Comparison of ENCODE assay signal across 29 cellular contexts in genomic region chrX:86579777-86580176, GRCh38.
"Had no signal": no experiment of that assay in that cellular context is flagged by ENCODE, and none has a peak within 500 bp of the region (broad histone marks: within the 10 kb centered on the region; RNA-seq: fewer than 3 reads in every experiment).

No MANE protein-coding gene starts in this region.

- DNase-seq: stimulated activated CD4-positive, alpha-beta T cell treated with anti-CD3 and anti-CD28 coated beads, Interleukin-2, amount 100 ng/mL, for 48 hours; stimulated activated CD4-positive, alpha-beta T cell treated with anti-CD3 and anti-CD28 coated beads, Interleukin-4, amount 100 ng/mL, for 1 hour; stimulated activated CD4-positive, alpha-beta T cell treated with anti-CD3 and anti-CD28 coated beads, Interleukin-4, amount 100 ng/mL, for 24 hours; stimulated activated CD4-positive, alpha-beta T cell treated with anti-CD3 and anti-CD28 coated beads, Interleukin-4, amount 100 ng/mL, for 4 hours; stimulated activated CD8-positive, alpha-beta memory T cell treated with anti-CD3 and anti-CD28 coated beads, Interleukin-4, amount 100 ng/mL, for 48 hours; stimulated activated naive B cell treated with anti-CD40 and anti-IgM and Interleukin-4, amounts not matched to agents 10 μg/mL and 1 μg/mL and 100 μg/mL, for 72 hours; stimulated activated naive CD4-positive, alpha-beta T cell; stimulated activated naive CD4-positive, alpha-beta T cell treated with Interleukin-2 at 50 U/mL for 16 hours; stimulated activated naive CD8-positive, alpha-beta T cell treated with anti-CD3 and anti-CD28 coated beads, Interleukin-15, amount 100 ng/mL, for 72 hours; stimulated activated naive CD8-positive, alpha-beta T cell treated with anti-CD3 and anti-CD28 coated beads, Interleukin-15, Interleukin-2, amounts not matched to agents 100 U/mL and 50 U/mL, for 24 hours; stomach; substantia nigra; testis; thyroid gland; tibial artery; transverse colon; trophoblast cell; upper lobe of left lung; upper lobe of right lung; uterus had no signal

- H3K27ac ChIP-seq: stomach, suprapubic skin, testis, thoracic aorta, thyroid gland, tibial artery, tibial nerve, transverse colon, upper lobe of left lung, upper lobe of right lung, uterus, vagina had no signal

- H3K27me3 Mint-ChIP-seq: stimulated activated memory B cell treated with anti-CD40 and anti-IgM and Interleukin-4, amounts not matched to agents 10 μg/mL and 1 μg/mL and 100 μg/mL, for 72 hours; stimulated activated naive B cell treated with anti-CD40 and anti-IgM and Interleukin-4, amounts not matched to agents 10 μg/mL and 1 μg/mL and 100 μg/mL, for 72 hours; stimulated activated naive CD8-positive, alpha-beta T cell treated with anti-CD3 and anti-CD28 coated beads, Interleukin-15, amount 100 ng/mL, for 72 hours; stimulated activated naive CD8-positive, alpha-beta T cell treated with anti-CD3 and anti-CD28 coated beads, Interleukin-15, Interleukin-2, amounts not matched to agents 100 ng/mL and 50 ng/mL, for 24 hours; type B pancreatic cell had no signal

- H3K4me1 Mint-ChIP-seq: stimulated activated effector memory CD8-positive, alpha-beta T cell treated with anti-CD3 and anti-CD28 coated beads, Interleukin-12 subunit alpha, Interleukin-12 subunit beta, amount 100 ng/mL, for 72 hours; stimulated activated memory B cell treated with anti-CD40 and anti-IgM and Interleukin-4, amounts not matched to agents 10 μg/mL and 1 μg/mL and 100 μg/mL, for 72 hours; stimulated activated naive B cell treated with anti-CD40 and anti-IgM and Interleukin-4, amounts not matched to agents 10 μg/mL and 1 μg/mL and 100 μg/mL, for 72 hours; stimulated activated naive CD8-positive, alpha-beta T cell treated with anti-CD3 and anti-CD28 coated beads, Interleukin-15, amount 100 ng/mL, for 72 hours had no signal

- H3K36me3 Mint-ChIP-seq: stimulated activated effector memory CD8-positive, alpha-beta T cell treated with anti-CD3 and anti-CD28 coated beads, Interleukin-12 subunit alpha, Interleukin-12 subunit beta, amount 100 ng/mL, for 72 hours; stimulated activated memory B cell treated with anti-CD40 and anti-IgM and Interleukin-4, amounts not matched to agents 10 μg/mL and 1 μg/mL and 100 μg/mL, for 72 hours; stimulated activated naive B cell treated with anti-CD40 and anti-IgM and Interleukin-4, amounts not matched to agents 10 μg/mL and 1 μg/mL and 100 μg/mL, for 72 hours; type B pancreatic cell had no signal

- H3K4me1 ChIP-seq: stomach, suprapubic skin, testis, thyroid gland, tibial artery, tibial nerve, transverse colon, upper lobe of left lung, upper lobe of right lung, uterus, vagina had no signal

- H3K27ac Mint-ChIP-seq: stimulated activated effector memory CD8-positive, alpha-beta T cell treated with anti-CD3 and anti-CD28 coated beads, Interleukin-12 subunit alpha, Interleukin-12 subunit beta, amount 100 ng/mL, for 72 hours; stimulated activated memory B cell treated with anti-CD40 and anti-IgM and Interleukin-4, amounts not matched to agents 10 μg/mL and 1 μg/mL and 100 μg/mL, for 72 hours; stimulated activated naive B cell treated with anti-CD40 and anti-IgM and Interleukin-4, amounts not matched to agents 10 μg/mL and 1 μg/mL and 100 μg/mL, for 72 hours; stimulated activated naive CD8-positive, alpha-beta T cell treated with anti-CD3 and anti-CD28 coated beads, Interleukin-15, amount 100 ng/mL, for 72 hours; stimulated activated naive CD8-positive, alpha-beta T cell treated with anti-CD3 and anti-CD28 coated beads, Interleukin-15, Interleukin-2, amounts not matched to agents 100 ng/mL and 50 ng/mL, for 24 hours; type B pancreatic cell had no signal

- FAIRE-seq: urothelium cell line had no signal

- H3K4me3 ChIP-seq: stomach, suprapubic skin, testis, thoracic aorta, thyroid gland, tibial artery, tibial nerve, transverse colon, upper lobe of left lung, upper lobe of right lung, uterus, vagina had no signal

- H3K36me3 ChIP-seq: stomach, suprapubic skin, thoracic aorta, thyroid gland, tibial artery, tibial nerve, transverse colon, upper lobe of left lung, upper lobe of right lung, uterus, vagina had no signal

- H3K9me3 Mint-ChIP-seq: stimulated activated memory B cell treated with anti-CD40 and anti-IgM and Interleukin-4, amounts not matched to agents 10 μg/mL and 1 μg/mL and 100 μg/mL, for 72 hours; stimulated activated naive CD8-positive, alpha-beta T cell treated with anti-CD3 and anti-CD28 coated beads, Interleukin-15, amount 100 ng/mL, for 72 hours; type B pancreatic cell had no signal

- H3K9me3 ChIP-seq: stomach, suprapubic skin, testis, thoracic aorta, thyroid gland, tibial artery, tibial nerve, transverse colon, upper lobe of left lung, upper lobe of right lung, uterus, vagina had no signal

- H3K4me3 Mint-ChIP-seq: stimulated activated effector memory CD8-positive, alpha-beta T cell treated with anti-CD3 and anti-CD28 coated beads, Interleukin-12 subunit alpha, Interleukin-12 subunit beta, amount 100 ng/mL, for 72 hours; stimulated activated memory B cell treated with anti-CD40 and anti-IgM and Interleukin-4, amounts not matched to agents 10 μg/mL and 1 μg/mL and 100 μg/mL, for 72 hours; stimulated activated naive B cell treated with anti-CD40 and anti-IgM and Interleukin-4, amounts not matched to agents 10 μg/mL and 1 μg/mL and 100 μg/mL, for 72 hours; stimulated activated naive CD8-positive, alpha-beta T cell treated with anti-CD3 and anti-CD28 coated beads, Interleukin-15, amount 100 ng/mL, for 72 hours; stimulated activated naive CD8-positive, alpha-beta T cell treated with anti-CD3 and anti-CD28 coated beads, Interleukin-15, Interleukin-2, amounts not matched to agents 100 ng/mL and 50 ng/mL, for 24 hours; type B pancreatic cell had no signal
